1 cellular context compared by ENCODE assay signal in the genomic region with DNA sequence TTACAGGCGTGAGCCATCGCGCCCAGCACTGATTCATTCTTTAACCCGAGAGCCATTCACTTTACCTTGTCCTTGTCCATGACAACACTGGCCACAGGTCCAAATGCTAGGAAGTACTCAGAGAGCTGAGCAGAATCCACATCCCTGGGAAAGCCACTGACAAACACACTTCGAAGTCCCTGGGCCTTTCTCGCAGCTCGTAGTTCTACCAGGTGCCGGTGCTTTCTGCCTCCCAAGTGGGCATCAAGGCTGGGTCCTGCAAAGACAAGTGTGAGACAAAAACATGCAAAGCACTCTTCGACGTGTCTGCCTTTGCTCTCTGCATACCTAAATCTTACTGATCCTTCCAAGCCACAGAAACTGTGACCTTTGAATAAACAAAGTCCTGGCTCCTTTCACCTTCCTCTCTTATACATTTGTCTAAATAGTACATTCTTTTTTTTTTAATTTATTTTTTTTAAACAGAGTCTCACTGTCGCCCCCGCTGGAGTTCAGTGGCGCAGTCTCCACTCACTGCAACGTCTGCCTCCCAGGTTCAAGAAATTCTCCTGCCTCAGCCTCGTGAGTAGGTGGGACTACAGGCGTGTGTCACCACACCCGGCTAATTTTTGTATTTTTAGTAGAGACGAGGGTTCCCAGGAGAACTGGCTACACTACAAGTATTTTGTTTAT.
TF ChIP-seq lines count a peak whose summit lies in the region.

No MANE protein-coding gene starts in this region.

TF ChIP-seq in K562, 482 proteins besides CTCF, POLR2A, EP300 and RAD21:
- TF ChIP-seq ZNF384 (IDR thresholded peaks at IDR 0.05; ENCODE audit: low read depth, low read length) (peak; percentile 80), RFX5 (IDR thresholded peaks at IDR 0.05; ENCODE audit: low read depth, low read length) (no peak), NRF1 (conservative IDR thresholded peaks at IDR 0.05 in 1 of 2, IDR thresholded peaks at IDR 0.05 in 1 of 2) (0 out of 4 replicates have a peak, but pooled peaks of 1 of the 2 experiments have one; percentile 12), PHF8 (IDR thresholded peaks at IDR 0.05; ENCODE audit: borderline replicate concordance, low read length) (no peak), SNIP1 (IDR thresholded peaks at IDR 0.05; ENCODE audit: low read depth) (no peak), SMC3 (conservative IDR thresholded peaks at IDR 0.05; ENCODE audit: insufficient read depth, low read depth, low read length) (0 out of 2 replicates have a peak, but pooled peaks have one; percentile 8)
- TF ChIP-seq, protein P1, sequence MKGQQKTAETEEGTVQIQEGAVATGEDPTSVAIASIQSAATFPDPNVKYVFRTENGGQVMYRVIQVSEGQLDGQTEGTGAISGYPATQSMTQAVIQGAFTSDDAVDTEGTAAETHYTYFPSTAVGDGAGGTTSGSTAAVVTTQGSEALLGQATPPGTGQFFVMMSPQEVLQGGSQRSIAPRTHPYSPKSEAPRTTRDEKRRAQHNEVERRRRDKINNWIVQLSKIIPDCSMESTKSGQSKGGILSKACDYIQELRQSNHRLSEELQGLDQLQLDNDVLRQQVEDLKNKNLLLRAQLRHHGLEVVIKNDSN (CRISPR knock-in tag; IDR thresholded peaks at IDR 0.05): 0 out of 2 replicates have a peak, but pooled peaks have one; percentile 29
- TF ChIP-seq, protein P2, sequence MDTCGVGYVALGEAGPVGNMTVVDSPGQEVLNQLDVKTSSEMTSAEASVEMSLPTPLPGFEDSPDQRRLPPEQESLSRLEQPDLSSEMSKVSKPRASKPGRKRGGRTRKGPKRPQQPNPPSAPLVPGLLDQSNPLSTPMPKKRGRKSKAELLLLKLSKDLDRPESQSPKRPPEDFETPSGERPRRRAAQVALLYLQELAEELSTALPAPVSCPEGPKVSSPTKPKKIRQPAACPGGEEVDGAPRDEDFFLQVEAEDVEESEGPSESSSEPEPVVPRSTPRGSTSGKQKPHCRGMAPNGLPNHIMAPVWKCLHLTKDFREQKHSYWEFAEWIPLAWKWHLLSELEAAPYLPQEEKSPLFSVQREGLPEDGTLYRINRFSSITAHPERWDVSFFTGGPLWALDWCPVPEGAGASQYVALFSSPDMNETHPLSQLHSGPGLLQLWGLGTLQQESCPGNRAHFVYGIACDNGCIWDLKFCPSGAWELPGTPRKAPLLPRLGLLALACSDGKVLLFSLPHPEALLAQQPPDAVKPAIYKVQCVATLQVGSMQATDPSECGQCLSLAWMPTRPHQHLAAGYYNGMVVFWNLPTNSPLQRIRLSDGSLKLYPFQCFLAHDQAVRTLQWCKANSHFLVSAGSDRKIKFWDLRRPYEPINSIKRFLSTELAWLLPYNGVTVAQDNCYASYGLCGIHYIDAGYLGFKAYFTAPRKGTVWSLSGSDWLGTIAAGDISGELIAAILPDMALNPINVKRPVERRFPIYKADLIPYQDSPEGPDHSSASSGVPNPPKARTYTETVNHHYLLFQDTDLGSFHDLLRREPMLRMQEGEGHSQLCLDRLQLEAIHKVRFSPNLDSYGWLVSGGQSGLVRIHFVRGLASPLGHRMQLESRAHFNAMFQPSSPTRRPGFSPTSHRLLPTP (IDR thresholded peaks at IDR 0.05; ENCODE audit: borderline replicate concordance, extremely low read depth, insufficient read length): no peak
